ENCODE assay signal across 9 cellular contexts in genomic region chr4:138910201-138910913, GRCh38.
DNase-seq lines count a peak whose midpoint lies in the region; ATAC-seq and TF ChIP-seq lines count a peak whose summit lies in the region.
"Had no signal": no experiment of that assay in that cellular context is flagged by ENCODE, and none has a peak within 500 bp of the region (broad histone marks: within the 10 kb centered on the region; RNA-seq: fewer than 3 reads in every experiment).

No MANE protein-coding gene starts in this region.

- H3K36me3 ChIP-seq in right lobe of liver = no peaks in the 10 kb centered on the region

- H3K4me1 ChIP-seq in right lobe of liver = no peaks in the 10 kb centered on the region

- no peak for TF ChIP-seq POLR2A in right lobe of liver (IDR thresholded peaks at IDR 0.05)

- POLR2A ChIA-PET in HEK293T (lab: Yijun Ruan, JAX) = interaction anchor here (1.7 kb wide), 1 partner anchor 39 kb away, joined by 4 read pairs; no protein-coding TSS in a partner anchor

- H3K27ac ChIP-seq in right lobe of liver = no peak overlapping the region

- H3K9me3 ChIP-seq in right lobe of liver = no peaks in the 10 kb centered on the region

- H3K4me3 ChIP-seq in right lobe of liver = no peak overlapping the region

- 17% methylated on average over 6 of the region's 6 CpGs for WGBS in right lobe of liver (ENCODE audit: insufficient coverage, low coverage, low lambda C conversion rate, missing lambda C conversion rate)

- H3K27me3 ChIP-seq in right lobe of liver = no peaks in the 10 kb centered on the region

- CTCF ChIA-PET in HEK293T (lab: Yijun Ruan, JAX) = interaction anchor here (0.7 to 1.4 kb wide), 5 partner anchors 9 to 333 kb away, joined by 5 to 9 read pairs (median 5); no protein-coding TSS in a partner anchor

- ATAC-seq in esophagus mucosa (peak; percentile 68), right lobe of liver (no peak), GM19023 (IDR thresholded peaks at IDR 0.05; ENCODE audit: unreplicated experiment) (no peak), HG03439 (IDR thresholded peaks at IDR 0.05; ENCODE audit: unreplicated experiment) (no peak)

- intact Hi-C loops in right lobe of liver (cut with DNase I) = no loop called here

- DNase-seq in HEK293T (ENCODE audit: extremely low spot score) (peak; percentile 17), NCI-H748 (lab: John Stamatoyannopoulos, UW; ENCODE audit: unreplicated experiment) (peak; percentile 96), retina (peak; percentile 30), right lobe of liver (no peak)
- no peak for DNase-seq in activated naive CD4-positive, alpha-beta T cell treated with Interleukin-2 at 50 U/mL for 16 hours
- DNase-seq: activated B cell treated with CpG ODN at 0.5 μM for 24 hours had no signal

- no peak for TF ChIP-seq CTCF in right lobe of liver (IDR thresholded peaks at IDR 0.05)

TF ChIP-seq in HEK293T, 16 proteins besides CTCF, POLR2A, EP300 and RAD21:
- TF ChIP-seq FOXK2 (IDR thresholded peaks at IDR 0.05) (no peak), BHLHE40 (IDR thresholded peaks at IDR 0.05; ENCODE audit: borderline replicate concordance) (no peak), SUZ12 (IDR thresholded peaks at IDR 0.05) (no peak), ARNT (IDR thresholded peaks at IDR 0.05) (no peak), SP1 (IDR thresholded peaks at IDR 0.05) (no peak), NFRKB (IDR thresholded peaks at IDR 0.05) (no peak), FOXM1 (IDR thresholded peaks at IDR 0.05; ENCODE audit: borderline replicate concordance) (no peak), LEF1 (IDR thresholded peaks at IDR 0.05; ENCODE audit: borderline replicate concordance) (no peak), L3MBTL2 (conservative IDR thresholded peaks at IDR 0.05) (no peak), CTBP1 (IDR thresholded peaks at IDR 0.05; ENCODE audit: borderline replicate concordance) (no peak), HDGF (IDR thresholded peaks at IDR 0.05; ENCODE audit: borderline replicate concordance) (no peak), ELF4 (IDR thresholded peaks at IDR 0.05) (no peak), ZNF384 (IDR thresholded peaks at IDR 0.05) (no peak), TARDBP (IDR thresholded peaks at IDR 0.05) (no peak)
TF ChIP-seq in HEK293T: peak in this region for 0.

Comparison
In these comparisons a context has a peak if more than half of its experiments do, and no peak if none do; other contexts are left out.
1. DNase-seq: peak in HEK293T (single experiment), NCI-H748 (single experiment) and retina (single experiment); none in right lobe of liver (0 of 3) and activated naive CD4-positive, alpha-beta T cell treated with Interleukin-2 at 50 U/mL for 16 hours (single experiment).